In genomic region chr5:181259283-181259682, GRCh38 we compare ENCODE assay signal across 1 cellular context.
TF ChIP-seq lines count a peak whose summit lies in the region.

No MANE protein-coding gene starts in this region.

TF ChIP-seq in H1, 55 proteins besides CTCF, POLR2A, EP300 and RAD21:
- TF ChIP-seq SIN3A (conservative IDR thresholded peaks at IDR 0.05 in 1 of 2, IDR thresholded peaks at IDR 0.05 in 1 of 2; ENCODE audit: low read depth in 1 of 2, low read length in 2 of 2): no peak
- no peak for TF ChIP-seq BACH1 (IDR thresholded peaks at IDR 0.05; ENCODE audit: low read length)
- TF ChIP-seq TCF12 (IDR thresholded peaks at IDR 0.05; ENCODE audit: low read depth, low read length): no peak
- TF ChIP-seq TEAD4 (IDR thresholded peaks at IDR 0.05; ENCODE audit: low read depth, low read length): no peak
- no peak for TF ChIP-seq SIX5 (IDR thresholded peaks at IDR 0.05; ENCODE audit: low read depth, low read length)
- TF ChIP-seq CBX5 (IDR thresholded peaks at IDR 0.05; ENCODE audit: low read depth, low read length): no peak
- no peak for TF ChIP-seq CHD1 (IDR thresholded peaks at IDR 0.05; ENCODE audit: low read depth, low read length)
TF ChIP-seq in H1: peak in this region for 0.
